Comparison of ENCODE assay signal across 22 cellular contexts in the genomic region with DNA sequence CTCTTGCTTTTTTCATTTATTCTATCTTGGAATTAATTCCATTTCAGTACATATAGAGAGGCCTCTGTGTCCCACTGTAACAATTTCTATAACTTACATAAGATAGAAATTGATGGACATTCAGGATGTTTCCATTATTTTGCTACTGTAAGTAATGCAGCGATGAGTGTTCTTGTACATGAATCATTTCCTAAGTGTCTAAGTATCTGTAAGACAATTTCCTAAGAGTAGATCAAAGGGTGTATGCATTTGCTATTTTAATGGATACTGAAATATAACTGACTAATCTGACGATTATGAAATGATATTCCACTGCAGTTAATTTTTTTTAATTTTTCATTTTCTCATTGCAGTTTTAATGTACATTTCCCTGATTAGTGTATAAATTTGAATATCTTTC. TPM values are rescaled to one million over a fixed set of nuclear protein-coding genes. Genes with fewer than 3 reads are reported as not detected.
DNase-seq lines count a peak whose midpoint lies in the region; ATAC-seq and TF ChIP-seq lines count a peak whose summit lies in the region.
"Had no signal": no experiment of that assay in that cellular context is flagged by ENCODE, and none has a peak within 500 bp of the region (broad histone marks: within the 10 kb centered on the region; RNA-seq: fewer than 3 reads in every experiment).

No MANE protein-coding gene starts in this region.

- H3K36me3 ChIP-seq in RWPE2 (ENCODE audit: low read depth), result peaks cover 95% of the 10 kb centered on the region

- no peak for DNase-seq in activated T-cell treated with anti-CD3 and anti-CD28 coated beads, Interleukin-2, amount 50 U/mL, for 24 hours
- no peak for DNase-seq in activated T-cell treated with anti-CD3 and anti-CD28 coated beads, Interleukin-2, amount 50 U/mL, for 4 hours
- DNase-seq in RWPE2 (ENCODE audit: low spot score), result no peak
- DNase-seq in epithelial cell of esophagus (ENCODE audit: low read depth), result peak; percentile 18
- DNase-seq in caudate nucleus (lab: John Stamatoyannopoulos, UW), result no peak
- DNase-seq in GM10266 (ENCODE audit: extremely low spot score), result no peak
- DNase-seq: CD4-positive, alpha-beta memory T cell; DND-41; H7; KG1; NCI-H1105; NCI-H146; NCI-H2029 treated with DMSO at 0.1 percent for 48 hours; NCI-H345; NCI-H524 treated with DMSO at 0.1 percent for 48 hours; NCI-H82; Peyer's patch had no signal

- no peaks in the 10 kb centered on the region for H3K27me3 Mint-ChIP-seq in activated T-cell treated with anti-CD3 and anti-CD28 coated beads, Interleukin-2, amount 50 U/mL, for 24 hours
- H3K27me3 Mint-ChIP-seq in activated T-cell treated with anti-CD3 and anti-CD28 coated beads, Interleukin-2, amount 50 U/mL, for 4 hours (ENCODE audit: low read depth), result no peaks in the 10 kb centered on the region
- H3K27me3 Mint-ChIP-seq: CD4-positive, alpha-beta memory T cell had no signal

- TF ChIP-seq CTCF in RWPE2 (IDR thresholded peaks at IDR 0.05; ENCODE audit: poor library complexity, severe bottlenecking), result no peak
- no peak for TF ChIP-seq CTCF in epithelial cell of esophagus (IDR thresholded peaks at IDR 0.05; ENCODE audit: insufficient read depth, low read depth, low read length, missing control alignments)
- no peak for TF ChIP-seq CTCF in GM10266 (IDR thresholded peaks at IDR 0.05; ENCODE audit: control insufficient read depth, insufficient read depth, low read depth, missing control alignments)

- H3K4me3 ChIP-seq in RWPE2 (ENCODE audit: severe bottlenecking) (no peak overlapping the region), epithelial cell of esophagus (ENCODE audit: low read length) (no peak overlapping the region)
- H3K4me3 ChIP-seq: BLaER1 treated with 17β-estradiol and CSF1 and Interleukin-3, amounts not matched to agents 10 nM and 100 nM; Peyer's patch had no signal

- H3K4me1 Mint-ChIP-seq in activated T-cell treated with anti-CD3 and anti-CD28 coated beads, Interleukin-2, amount 50 U/mL, for 24 hours (ENCODE audit: low read depth), result no peaks in the 10 kb centered on the region
- no peaks in the 10 kb centered on the region for H3K4me1 Mint-ChIP-seq in activated T-cell treated with anti-CD3 and anti-CD28 coated beads, Interleukin-2, amount 50 U/mL, for 4 hours (ENCODE audit: low read depth)
- H3K4me1 Mint-ChIP-seq: CD4-positive, alpha-beta memory T cell had no signal

- no peak overlapping the region for H3K4me3 Mint-ChIP-seq in activated T-cell treated with anti-CD3 and anti-CD28 coated beads, Interleukin-2, amount 50 U/mL, for 24 hours
- H3K4me3 Mint-ChIP-seq in activated T-cell treated with anti-CD3 and anti-CD28 coated beads, Interleukin-2, amount 50 U/mL, for 4 hours, result no peak overlapping the region
- H3K4me3 Mint-ChIP-seq: CD4-positive, alpha-beta memory T cell had no signal

- H3K9me3 Mint-ChIP-seq in activated T-cell treated with anti-CD3 and anti-CD28 coated beads, Interleukin-2, amount 50 U/mL, for 24 hours, result no peaks in the 10 kb centered on the region
- no peaks in the 10 kb centered on the region for H3K9me3 Mint-ChIP-seq in activated T-cell treated with anti-CD3 and anti-CD28 coated beads, Interleukin-2, amount 50 U/mL, for 4 hours
- H3K9me3 Mint-ChIP-seq: CD4-positive, alpha-beta memory T cell had no signal

- ATAC-seq in activated T-cell treated with anti-CD3 and anti-CD28 coated beads, Interleukin-2, amount 50 U/mL, for 4 hours, result no peak
- ATAC-seq in RWPE2 (ENCODE audit: low read depth), result peak; percentile 63
- no peak for ATAC-seq in HG02759 (IDR thresholded peaks at IDR 0.05; ENCODE audit: unreplicated experiment)
- no peak for ATAC-seq in GM19397 (IDR thresholded peaks at IDR 0.05; ENCODE audit: unreplicated experiment)
- ATAC-seq: Right ventricle myocardium inferior had no signal

- H3K27ac Mint-ChIP-seq in activated T-cell treated with anti-CD3 and anti-CD28 coated beads, Interleukin-2, amount 50 U/mL, for 24 hours, result peak overlapping the region; percentile 26
- H3K27ac Mint-ChIP-seq: CD4-positive, alpha-beta memory T cell had no signal

- no peaks in the 10 kb centered on the region for H3K9me3 ChIP-seq in RWPE2 (ENCODE audit: severe bottlenecking)
- H3K9me3 ChIP-seq: BLaER1 treated with 17β-estradiol and CSF1 and Interleukin-3, amounts not matched to agents 10 nM and 100 nM; Peyer's patch had no signal

- H3K27me3 ChIP-seq in RWPE2 (ENCODE audit: insufficient read depth, poor library complexity, severe bottlenecking), result no peaks in the 10 kb centered on the region
- H3K27me3 ChIP-seq: BLaER1 treated with 17β-estradiol and CSF1 and Interleukin-3, amounts not matched to agents 10 nM and 100 nM; Peyer's patch had no signal

- peaks cover 87% of the 10 kb centered on the region for H3K36me3 Mint-ChIP-seq in activated T-cell treated with anti-CD3 and anti-CD28 coated beads, Interleukin-2, amount 50 U/mL, for 24 hours (ENCODE audit: low read depth)
- peaks cover 36% of the 10 kb centered on the region for H3K36me3 Mint-ChIP-seq in activated T-cell treated with anti-CD3 and anti-CD28 coated beads, Interleukin-2, amount 50 U/mL, for 4 hours (ENCODE audit: insufficient read depth)

- peaks cover 3% of the 10 kb centered on the region for H3K4me1 ChIP-seq in RWPE2 (ENCODE audit: insufficient read depth, poor library complexity, severe bottlenecking)
- H3K4me1 ChIP-seq: BLaER1 treated with 17β-estradiol and CSF1 and Interleukin-3, amounts not matched to agents 10 nM and 100 nM; Peyer's patch had no signal

- H3K27ac ChIP-seq in RWPE2 (ENCODE audit: poor library complexity, severe bottlenecking), result no peak overlapping the region
- no peak overlapping the region for H3K27ac ChIP-seq in caudate nucleus (ENCODE audit: low read depth, low read length)
- H3K27ac ChIP-seq: 22Rv1; BLaER1 treated with 17β-estradiol and CSF1 and Interleukin-3, amounts not matched to agents 10 nM and 100 nM; Peyer's patch had no signal

RNA-seq across cellular contexts. Expression of a gene that starts 23.0 kb away (rescaled TPM):
- 10 to 100 TPM; 81.6 to 92.7 (median 86.5) TPM for total RNA-seq in activated T-cell treated with anti-CD3 and anti-CD28 coated beads, Interleukin-2, amount 50 U/mL, for 4 hours

RNA-seq across cellular contexts. Expression of a gene that starts 35.0 kb away (rescaled TPM):
- total RNA-seq in activated T-cell treated with anti-CD3 and anti-CD28 coated beads, Interleukin-2, amount 50 U/mL, for 4 hours, result 10 to 100 TPM; 35.9 to 42.2 (median 38.6) TPM

RNA-seq across cellular contexts. Expression of a gene that starts 54.7 kb away (rescaled TPM):
- total RNA-seq in activated T-cell treated with anti-CD3 and anti-CD28 coated beads, Interleukin-2, amount 50 U/mL, for 4 hours, result 1 to 10 TPM; 6.8 to 8.5 (median 7.4) TPM
